In the genomic region with DNA sequence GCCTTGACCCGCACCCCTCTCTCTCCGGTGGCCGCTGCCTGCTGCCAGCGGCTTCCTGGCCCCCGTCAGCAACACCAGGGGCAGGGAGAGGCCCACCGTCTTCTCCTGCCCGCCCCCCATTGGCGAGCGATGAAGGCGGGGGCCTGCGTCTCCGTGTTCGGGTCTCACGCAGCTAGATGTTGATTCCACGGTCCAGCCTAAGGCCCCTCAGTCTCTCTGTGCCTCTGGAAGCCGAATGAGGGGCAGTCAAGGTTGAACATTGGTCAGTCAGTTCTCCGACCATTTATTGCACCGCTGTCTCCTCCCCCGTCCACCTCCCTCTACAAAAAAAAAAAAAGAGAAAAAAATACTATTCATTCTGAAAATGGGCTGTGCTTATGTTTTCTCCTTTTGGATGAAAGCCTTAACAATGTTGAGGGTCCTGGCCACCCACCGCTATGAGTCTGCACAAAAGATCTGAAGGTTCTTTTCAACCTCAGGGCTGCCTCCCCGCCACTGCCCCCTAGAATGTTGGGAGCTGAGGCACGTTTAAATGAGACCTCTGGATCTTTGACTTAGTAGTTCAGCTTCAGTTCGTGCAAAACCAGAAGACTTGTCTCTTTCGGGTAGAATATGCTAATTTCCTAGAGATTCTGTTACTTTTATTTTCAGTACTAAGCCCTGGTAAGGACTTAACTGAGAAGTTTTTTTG, we compare ENCODE assay signal across 8 cellular contexts. TPM values are rescaled to one million over a fixed set of nuclear protein-coding genes. Genes with fewer than 3 reads are reported as not detected.
DNase-seq lines count a peak whose midpoint lies in the region; ATAC-seq, FAIRE-seq and TF ChIP-seq lines count a peak whose summit lies in the region.

No MANE protein-coding gene starts in this region.

- peak overlapping the region; percentile 87 for H3K4me3 ChIP-seq in AG04450 (ENCODE audit: low read depth, low read length)

- peak; percentile 45 for FAIRE-seq in GM18507 (lab: Jason Lieb, UNC)

- H3K9me3 Mint-ChIP-seq in activated CD4-positive, alpha-beta memory T cell treated with anti-CD3 and anti-CD28 coated beads for 36 hours: no peaks in the 10 kb centered on the region
- H3K9me3 Mint-ChIP-seq in nephron progenitor cell: no peaks in the 10 kb centered on the region

- H3K27ac Mint-ChIP-seq in activated CD4-positive, alpha-beta memory T cell treated with anti-CD3 and anti-CD28 coated beads for 36 hours: peak overlapping the region; percentile 92
- peak overlapping the region; percentile 99 for H3K27ac Mint-ChIP-seq in nephron progenitor cell

- peaks cover 41% of the 10 kb centered on the region for H3K4me1 Mint-ChIP-seq in activated CD4-positive, alpha-beta memory T cell treated with anti-CD3 and anti-CD28 coated beads for 36 hours (ENCODE audit: low read depth)
- H3K4me1 Mint-ChIP-seq in nephron progenitor cell: peaks cover 24% of the 10 kb centered on the region

- peak overlapping the region; percentile 97 for H3K4me3 Mint-ChIP-seq in activated CD4-positive, alpha-beta memory T cell treated with anti-CD3 and anti-CD28 coated beads for 36 hours
- peak overlapping the region; percentile 92 for H3K4me3 Mint-ChIP-seq in nephron progenitor cell

- intact Hi-C loops in activated CD4-positive, alpha-beta memory T cell treated with anti-CD3 and anti-CD28 coated beads for 36 hours (cut with micrococcal nuclease): loop anchor here (1.0 to 5.0 kb wide), 6 partner anchors 69 to 434 kb away; partner anchors contain the start of genes HYKK, MORF4L1, PSMA4 and SKIC8

- POLR2A ChIA-PET in AG04450 (lab: Yijun Ruan, JAX): interaction anchor here (0.7 to 1.4 kb wide), 8 partner anchors 7 to 311 kb away, joined by 3 to 7 read pairs (median 4); partner anchors contain the start of genes HYKK, PSMA4 and SKIC8
- POLR2A ChIA-PET in activated CD4-positive, alpha-beta memory T cell treated with anti-CD3 and anti-CD28 coated beads for 36 hours (lab: Charles Lee): interaction anchor here (0.7 to 3.3 kb wide), 14 partner anchors 9 to 323 kb away, joined by 3 to 30 read pairs (median 5); partner anchors contain the start of genes DNAJA4, HYKK, PSMA4 and SKIC8

- peaks cover 20% of the 10 kb centered on the region for H3K36me3 Mint-ChIP-seq in activated CD4-positive, alpha-beta memory T cell treated with anti-CD3 and anti-CD28 coated beads for 36 hours
- peaks cover 27% of the 10 kb centered on the region for H3K36me3 Mint-ChIP-seq in nephron progenitor cell (ENCODE audit: low read depth)

- TF ChIP-seq POLR2A in erythroblast (IDR thresholded peaks at IDR 0.05; ENCODE audit: low read length): no peak

- no peak for ATAC-seq in HG02678 (IDR thresholded peaks at IDR 0.05; ENCODE audit: unreplicated experiment)

- no peaks in the 10 kb centered on the region for H3K27me3 ChIP-seq in AG04450 (ENCODE audit: control insufficient read depth, insufficient read depth, low read length)

- TF ChIP-seq CTCF in AG04450 (IDR thresholded peaks at IDR 0.05; ENCODE audit: low read depth, low read length): peak; percentile 51
- TF ChIP-seq CTCF in nephron progenitor cell (IDR thresholded peaks at IDR 0.05): no peak

- H3K27ac ChIP-seq in AG04450 (ENCODE audit: low read depth, low read length): peak overlapping the region; percentile 93

- H3K9me3 ChIP-seq in AG04450 (ENCODE audit: control insufficient read depth, insufficient read depth, low read length): no peaks in the 10 kb centered on the region; the same call in 1 of the 2 replicates

- no peaks in the 10 kb centered on the region for H3K27me3 Mint-ChIP-seq in activated CD4-positive, alpha-beta memory T cell treated with anti-CD3 and anti-CD28 coated beads for 36 hours
- H3K27me3 Mint-ChIP-seq in nephron progenitor cell (ENCODE audit: low read depth, poor library complexity): peaks cover 3% of the 10 kb centered on the region

- no peak for DNase-seq in AG04450 (ENCODE audit: low read depth, low spot score)
- DNase-seq in GM18507 (ENCODE audit: extremely low spot score, insufficient read length, low read depth): no peak
- peak; percentile 58 for DNase-seq in HuH-7.5 (ENCODE audit: low spot score)
- DNase-seq in activated CD4-positive, alpha-beta memory T cell treated with anti-CD3 and anti-CD28 coated beads for 36 hours: peak; percentile 49
- DNase-seq in erythroblast (lab: John Stamatoyannopoulos, UW): peak; percentile 68 to 69
- DNase-seq in nephron progenitor cell: peak; percentile 61
- no peak for DNase-seq in midbrain (lab: John Stamatoyannopoulos, UW)

- CTCF ChIA-PET in AG04450 (lab: Charles Lee): interaction anchor here (0.6 to 4.0 kb wide), 7 partner anchors 10 to 467 kb away, joined by 3 to 28 read pairs (median 10); no protein-coding TSS in a partner anchor
- CTCF ChIA-PET in activated CD4-positive, alpha-beta memory T cell treated with anti-CD3 and anti-CD28 coated beads for 36 hours (lab: Charles Lee): interaction anchor here (1.9 to 2.9 kb wide), 2 partner anchors 15 to 102 kb away, joined by 9 to 14 read pairs; partner anchors contain the start of gene PSMA4

RNA-seq across cellular contexts. Expression of gene IREB2, which starts 0.7 kb away (rescaled TPM):
- polyA plus RNA-seq in AG04450 (2011; rRNA removed): 21.5 and 30.4 TPM in 2 replicates
- polyA minus RNA-seq in AG04450 (2011; rRNA and poly(A)+ RNA removed): 34.9 and 43.0 TPM in 2 replicates
- 10 to 100 TPM; 52.8 to 53.7 TPM for total RNA-seq in activated CD4-positive, alpha-beta memory T cell treated with anti-CD3 and anti-CD28 coated beads for 36 hours

Comparison
In these comparisons a context has a peak if more than half of its experiments do, and no peak if none do; other contexts are left out.
1. DNase-seq: peak in HuH-7.5 (single experiment), activated CD4-positive, alpha-beta memory T cell treated with anti-CD3 and anti-CD28 coated beads for 36 hours (single experiment), erythroblast (2 of 2) and nephron progenitor cell (single experiment); none in AG04450 (single experiment), GM18507 (single experiment) and midbrain (single experiment).